16 cellular contexts compared by ENCODE assay signal in genomic region chr20:37972256-37973058, GRCh38.
DNase-seq lines count a peak whose midpoint lies in the region; ATAC-seq and TF ChIP-seq lines count a peak whose summit lies in the region.
"Had no signal": no experiment of that assay in that cellular context is flagged by ENCODE, and none has a peak within 500 bp of the region (broad histone marks: within the 10 kb centered on the region; RNA-seq: fewer than 3 reads in every experiment).

No MANE protein-coding gene starts in this region.

- no peak overlapping the region for H3K9ac ChIP-seq in endodermal cell (ENCODE audit: extremely low read depth, low read length, poor library complexity, severe bottlenecking)

- H3K9me3 ChIP-seq in RWPE2 (ENCODE audit: severe bottlenecking): peaks cover 10% of the 10 kb centered on the region
- H3K9me3 ChIP-seq in endodermal cell (ENCODE audit: control insufficient read depth, low read length): peaks cover 8% of the 10 kb centered on the region

- H3K27ac ChIP-seq in RWPE2 (ENCODE audit: poor library complexity, severe bottlenecking): no peak overlapping the region
- no peak overlapping the region for H3K27ac ChIP-seq in endodermal cell (ENCODE audit: low read depth, low read length)
- H3K27ac ChIP-seq: C4-2B had no signal

- H3K27ac Mint-ChIP-seq in endodermal cell (no peak overlapping the region), type B pancreatic cell (no peak overlapping the region)
- H3K27ac Mint-ChIP-seq: B cell; CD4-positive, alpha-beta memory T cell; HFFc6 had no signal

- H3K27me3 ChIP-seq in RWPE2 (ENCODE audit: insufficient read depth, poor library complexity, severe bottlenecking): peaks cover 4% of the 10 kb centered on the region
- no peaks in the 10 kb centered on the region for H3K27me3 ChIP-seq in endodermal cell (ENCODE audit: control insufficient read depth, insufficient read depth, low read length, poor library complexity, severe bottlenecking)

- H3K4me3 ChIP-seq in RWPE2 (ENCODE audit: severe bottlenecking) (no peak overlapping the region), endodermal cell (ENCODE audit: low read length) (no peak overlapping the region)
- H3K4me3 ChIP-seq: GM12878 had no signal

- H3K4me1 Mint-ChIP-seq in endodermal cell (peaks cover 29% of the 10 kb centered on the region), type B pancreatic cell (ENCODE audit: unreplicated experiment) (peaks cover 10% of the 10 kb centered on the region)

- 86 to 100% methylated on average over 4 to 7 of the region's 7 CpGs for WGBS in endodermal cell (ENCODE audit: insufficient coverage in 1 of 2, insufficient read length in 1 of 2), 2 experiments

- H3K36me3 ChIP-seq in RWPE2 (ENCODE audit: low read depth): no peaks in the 10 kb centered on the region
- H3K36me3 ChIP-seq in endodermal cell (ENCODE audit: control insufficient read depth, insufficient read depth, low read length): no peaks in the 10 kb centered on the region

- H3K27me3 Mint-ChIP-seq in endodermal cell (ENCODE audit: insufficient read depth): peaks cover 4% of the 10 kb centered on the region
- no peaks in the 10 kb centered on the region for H3K27me3 Mint-ChIP-seq in type B pancreatic cell
- H3K27me3 Mint-ChIP-seq: CD4-positive, alpha-beta memory T cell had no signal

- TF ChIP-seq CTCF in RWPE2 (IDR thresholded peaks at IDR 0.05; ENCODE audit: poor library complexity, severe bottlenecking) (no peak), endodermal cell (conservative IDR thresholded peaks at IDR 0.05) (no peak), type B pancreatic cell (conservative IDR thresholded peaks at IDR 0.05) (no peak)

- H3K36me3 Mint-ChIP-seq in endodermal cell (ENCODE audit: low read depth): peaks cover 5% of the 10 kb centered on the region
- H3K36me3 Mint-ChIP-seq in type B pancreatic cell: peaks cover 4% of the 10 kb centered on the region

- ATAC-seq in RWPE2 (ENCODE audit: low read depth) (no peak), GM18867 (IDR thresholded peaks at IDR 0.05; ENCODE audit: unreplicated experiment) (no peak)
- ATAC-seq in activated CD4-positive, CD25-positive, alpha-beta regulatory T cell treated with anti-CD3 and anti-CD28 coated beads, Interleukin-2, amount 50 U/mL, for 24 hours: no peak
- ATAC-seq: GM12878 had no signal

- H3K9me3 Mint-ChIP-seq in endodermal cell (peaks cover 17% of the 10 kb centered on the region), type B pancreatic cell (no peaks in the 10 kb centered on the region)

- H3K4me3 Mint-ChIP-seq in endodermal cell (no peak overlapping the region), type B pancreatic cell (no peak overlapping the region)
- H3K4me3 Mint-ChIP-seq: B cell; CD4-positive, alpha-beta memory T cell; HFFc6 had no signal

- DNase-seq in activated CD8-positive, alpha-beta memory T cell treated with anti-CD3 and anti-CD28 coated beads, Interleukin-2, amount 50 U/mL, for 48 hours: peak; percentile 25
- no peak for DNase-seq in activated CD8-positive, alpha-beta memory T cell treated with anti-CD3 and anti-CD28 coated beads, Interleukin-2, amount 50 U/mL, for 4 hours
- DNase-seq in RWPE2 (ENCODE audit: low spot score) (peak; percentile 68), endodermal cell (peak; percentile 43), type B pancreatic cell (ENCODE audit: extremely low spot score, unreplicated experiment) (peak; percentile 27), germinal center (ENCODE audit: low spot score) (no peak)
- DNase-seq: ACHN; CD4-positive, alpha-beta memory T cell; DMS79; HCEC 1CT; HFFc6 had no signal

- H3K4me1 ChIP-seq in RWPE2 (ENCODE audit: insufficient read depth, poor library complexity, severe bottlenecking) (peaks cover 3% of the 10 kb centered on the region), endodermal cell (ENCODE audit: control insufficient read depth, insufficient read depth, low read length) (no peaks in the 10 kb centered on the region)

Comparison
In these comparisons a context has a peak if more than half of its experiments do, and no peak if none do; other contexts are left out.
1. DNase-seq: peak in activated CD8-positive, alpha-beta memory T cell treated with anti-CD3 and anti-CD28 coated beads, Interleukin-2, amount 50 U/mL, for 48 hours (single experiment), RWPE2 (single experiment), endodermal cell (single experiment) and type B pancreatic cell (single experiment); none in activated CD8-positive, alpha-beta memory T cell treated with anti-CD3 and anti-CD28 coated beads, Interleukin-2, amount 50 U/mL, for 4 hours (single experiment) and germinal center (single experiment).